ENCODE assay signal across 25 cellular contexts in the genomic region with DNA sequence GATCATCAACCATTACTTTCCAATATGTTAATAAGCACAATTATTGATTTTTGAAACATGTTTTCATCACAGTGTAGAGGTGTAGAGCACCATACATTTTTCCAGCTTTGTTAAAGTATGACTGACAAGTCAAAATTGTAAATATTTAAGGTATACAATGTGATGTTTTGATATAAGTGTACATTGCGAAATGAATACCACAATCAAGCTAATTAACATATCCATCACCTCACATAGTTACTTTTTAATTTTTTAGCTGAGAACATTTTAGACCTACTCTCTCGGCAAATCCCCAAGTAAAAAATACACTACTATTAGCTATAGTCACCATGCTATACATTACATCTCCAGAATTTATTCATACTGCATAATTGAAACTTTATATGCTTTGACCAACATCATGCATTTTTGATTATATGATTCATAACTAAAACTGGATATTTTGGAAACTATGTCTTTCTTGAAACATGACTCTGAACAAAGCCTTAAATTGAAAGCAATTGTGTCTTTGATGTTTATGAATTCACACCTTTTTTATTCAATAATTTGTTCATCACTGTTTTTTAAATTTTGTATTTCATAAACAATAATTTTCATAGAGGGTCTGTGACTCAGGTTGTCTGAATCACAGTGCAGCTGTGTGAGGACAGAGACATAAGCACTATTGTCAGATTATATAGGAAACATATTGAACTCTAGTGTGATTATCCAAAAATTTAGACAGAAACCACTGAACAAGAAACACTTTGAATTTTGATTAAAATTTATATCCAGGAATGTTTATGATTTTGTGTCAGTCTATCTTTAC.
DNase-seq lines count a peak whose midpoint lies in the region; ATAC-seq and TF ChIP-seq lines count a peak whose summit lies in the region.
"Had no signal": no experiment of that assay in that cellular context is flagged by ENCODE, and none has a peak within 500 bp of the region (broad histone marks: within the 10 kb centered on the region; RNA-seq: fewer than 3 reads in every experiment).

No MANE protein-coding gene starts in this region.

- H3K27me3 Mint-ChIP-seq in HFFc6 (ENCODE audit: insufficient read depth), result no peaks in the 10 kb centered on the region
- H3K27me3 Mint-ChIP-seq: CD8-positive, alpha-beta memory T cell; stimulated activated naive CD8-positive, alpha-beta T cell treated with anti-CD3 and anti-CD28 coated beads, Interleukin-15, Interleukin-2, amounts not matched to agents 100 ng/mL and 50 ng/mL, for 24 hours; T-cell had no signal

- ATAC-seq in GM19455 (IDR thresholded peaks at IDR 0.05; ENCODE audit: unreplicated experiment), result no peak
- ATAC-seq: T-cell had no signal

- TF ChIP-seq EP300 in SK-N-SH (IDR thresholded peaks at IDR 0.05; ENCODE audit: borderline replicate concordance in 1 of 2, low read depth in 1 of 2, low read length in 1 of 2), result peak in 1 of 2 experiments; percentile 52; a peak in 1 of 4 replicates

- H3F3A ChIP-seq in SK-N-SH (replicated peaks; ENCODE audit: insufficient read depth), result peaks cover 44% of the 10 kb centered on the region

- H3K27me3 ChIP-seq in SK-N-SH (ENCODE audit: insufficient read depth), result no peaks in the 10 kb centered on the region
- H3K27me3 ChIP-seq in skeletal muscle satellite cell (ENCODE audit: control insufficient read depth, insufficient read depth, low read length), result no peaks in the 10 kb centered on the region
- H3K27me3 ChIP-seq: tibial nerve had no signal

- H3K9ac ChIP-seq in SK-N-SH (peak overlapping the region; percentile 42; the same call in 1 of the 2 replicates), skeletal muscle satellite cell (ENCODE audit: low read depth, low read length) (peak overlapping the region; percentile 61)

- H3K27ac Mint-ChIP-seq in HFFc6, result peak overlapping the region; percentile 95
- H3K27ac Mint-ChIP-seq: CD8-positive, alpha-beta memory T cell; stimulated activated naive CD8-positive, alpha-beta T cell treated with anti-CD3 and anti-CD28 coated beads, Interleukin-15, Interleukin-2, amounts not matched to agents 100 ng/mL and 50 ng/mL, for 24 hours; T-cell had no signal

- H3K36me3 Mint-ChIP-seq in HFFc6 (ENCODE audit: low read depth), result peaks cover 6% of the 10 kb centered on the region
- H3K36me3 Mint-ChIP-seq: CD8-positive, alpha-beta memory T cell; T-cell had no signal

- POLR2A ChIA-PET in SK-N-SH (lab: Yijun Ruan, JAX), result no interaction called here

- DNase-seq in HFFc6 (no peak), SK-N-SH (no peak), epithelial cell of esophagus (ENCODE audit: low read depth) (peak; percentile 18), DMS114 treated with DMSO at 0.1 percent for 48 hours (lab: John Stamatoyannopoulos, UW; ENCODE audit: unreplicated experiment) (no peak), NCI-H2029 (lab: John Stamatoyannopoulos, UW) (no peak)
- DNase-seq: activated CD4-positive, alpha-beta T cell treated with anti-CD3 and anti-CD28 coated beads for 4 hours; activated naive CD4-positive, alpha-beta T cell treated with Interleukin-2 at 50 U/mL for 16 hours; activated T-cell treated with anti-CD3 and anti-CD28 coated beads, Interleukin-2, amount 50 U/mL, for 48 hours; AML-193; CD8-positive, alpha-beta memory T cell; central memory CD4-positive, alpha-beta T cell; DMS79 treated with DMSO at 0.1 percent for 48 hours; KBM-7; NCI-H146; NCI-H2171; NCI-H526; occipital lobe; stimulated activated CD4-positive, alpha-beta T cell treated with anti-CD3 and anti-CD28 coated beads, Interleukin-12 subunit alpha, Interleukin-12 subunit beta, amount 100 ng/mL, for 4 hours; stimulated activated CD4-positive, alpha-beta T cell treated with anti-CD3 and anti-CD28 coated beads, Interleukin-4, amount 100 ng/mL, for 4 hours; T-cell had no signal

- no peaks in the 10 kb centered on the region for H3K79me2 ChIP-seq in SK-N-SH (ENCODE audit: insufficient read depth)

- no peaks in the 10 kb centered on the region for H3K9me2 ChIP-seq in SK-N-SH

- H3K4me3 Mint-ChIP-seq in HFFc6, result peak overlapping the region; percentile 68
- H3K4me3 Mint-ChIP-seq: CD8-positive, alpha-beta memory T cell; stimulated activated naive CD8-positive, alpha-beta T cell treated with anti-CD3 and anti-CD28 coated beads, Interleukin-15, Interleukin-2, amounts not matched to agents 100 ng/mL and 50 ng/mL, for 24 hours; T-cell had no signal

- H3K4me1 ChIP-seq in SK-N-SH (ENCODE audit: control insufficient read depth in 1 of 2, insufficient read depth in 2 of 2, low read depth in 1 of 2, low read length in 1 of 2), result peaks cover 3 to 28% of the 10 kb centered on the region in 2 experiments; a peak in 3 of 4 replicates
- H3K4me1 ChIP-seq in skeletal muscle satellite cell (ENCODE audit: control insufficient read depth, insufficient read depth, low read length), result peaks cover 51% of the 10 kb centered on the region
- H3K4me1 ChIP-seq: HAP-1, tibial nerve had no signal

- WGBS in SK-N-SH (ENCODE audit: low lambda C conversion rate), result 65% methylated on average over 2 of the region's 2 CpGs

- H3K9me3 ChIP-seq in SK-N-SH (0 out of 2 replicates have a peak, but pooled peaks cover 2% of the 10 kb centered on the region), skeletal muscle satellite cell (replicated peaks; ENCODE audit: low read length) (no peaks in the 10 kb centered on the region)
- H3K9me3 ChIP-seq: HAP-1 had no signal

- no peak overlapping the region for H2AFZ ChIP-seq in SK-N-SH (ENCODE audit: low read depth)

- H3K27ac ChIP-seq in SK-N-SH (ENCODE audit: low read depth in 2 of 2, low read length in 1 of 2), result peak overlapping the region; percentile 43 to 82; a peak in 3 of 4 replicates
- H3K27ac ChIP-seq: tibial nerve had no signal

- H3K4me2 ChIP-seq in SK-N-SH (peak overlapping the region; percentile 23; the same call in 1 of the 2 replicates), skeletal muscle satellite cell (ENCODE audit: low read length) (peak overlapping the region; percentile 48)

- no peak for TF ChIP-seq RAD21 in SK-N-SH (IDR thresholded peaks at IDR 0.05; ENCODE audit: low read length)

- TF ChIP-seq CTCF in HFFc6 (IDR thresholded peaks at IDR 0.05), result no peak
- no peak for TF ChIP-seq CTCF in SK-N-SH (IDR thresholded peaks at IDR 0.05)
- no peak for TF ChIP-seq CTCF in epithelial cell of esophagus (IDR thresholded peaks at IDR 0.05; ENCODE audit: insufficient read depth, low read depth, low read length, missing control alignments)

- peaks cover 5% of the 10 kb centered on the region; the same call in 1 of the 2 replicates for H3K9me3 Mint-ChIP-seq in HFFc6
- H3K9me3 Mint-ChIP-seq: stimulated activated naive CD8-positive, alpha-beta T cell treated with anti-CD3 and anti-CD28 coated beads, Interleukin-15, Interleukin-2, amounts not matched to agents 100 ng/mL and 50 ng/mL, for 24 hours; T-cell had no signal

- no peak overlapping the region for H3K4me3 ChIP-seq in SK-N-SH (ENCODE audit: low read depth in 2 of 2, low read length in 1 of 2)
- no peak overlapping the region for H3K4me3 ChIP-seq in epithelial cell of esophagus (ENCODE audit: low read length)
- H3K4me3 ChIP-seq in skeletal muscle satellite cell (ENCODE audit: low read length), result no peak overlapping the region
- H3K4me3 ChIP-seq: HAP-1, tibial nerve had no signal

- H3K36me3 ChIP-seq in SK-N-SH (replicated peaks in 1 of 2; ENCODE audit: control insufficient read depth in 1 of 2, insufficient read depth in 2 of 2, low read length in 1 of 2) (no peaks in the 10 kb centered on the region), skeletal muscle satellite cell (ENCODE audit: insufficient read depth, low read length) (no peaks in the 10 kb centered on the region)
- H3K36me3 ChIP-seq: HAP-1, tibial nerve had no signal

- H4K20me1 ChIP-seq in SK-N-SH (ENCODE audit: insufficient read depth), result no peaks in the 10 kb centered on the region

- H3K4me1 Mint-ChIP-seq in HFFc6 (ENCODE audit: low read depth), result peaks cover 61% of the 10 kb centered on the region
- H3K4me1 Mint-ChIP-seq: CD8-positive, alpha-beta memory T cell; T-cell had no signal

- CTCF ChIA-PET in SK-N-SH (lab: Yijun Ruan, JAX), result no interaction called here

TF ChIP-seq in SK-N-SH, 30 proteins besides CTCF, POLR2A, EP300 and RAD21:
- TF ChIP-seq EZH2phosphoT487 (IDR thresholded peaks at IDR 0.05; ENCODE audit: borderline replicate concordance, low read depth) (no peak), FOSL2 (IDR thresholded peaks at IDR 0.05; ENCODE audit: borderline replicate concordance, low read depth) (peak; percentile 50; the same call in 1 of the 2 replicates), TCF12 (IDR thresholded peaks at IDR 0.05) (peak; percentile 65), JUND (IDR thresholded peaks at IDR 0.05) (peak; percentile 61), TEAD4 (IDR thresholded peaks at IDR 0.05; ENCODE audit: borderline replicate concordance, insufficient read depth) (peak; percentile 16; the same call in 1 of the 2 replicates), NRF1 (IDR thresholded peaks at IDR 0.05; ENCODE audit: low read depth, low read length) (no peak), GATA2 (CRISPR knock-in tag; IDR thresholded peaks at IDR 0.05) (no peak), RCOR1 (IDR thresholded peaks at IDR 0.05; ENCODE audit: low read length) (no peak), CHD2 (IDR thresholded peaks at IDR 0.05; ENCODE audit: low read length, partially characterized antibody) (no peak), NFIC (IDR thresholded peaks at IDR 0.05; ENCODE audit: borderline replicate concordance) (no peak; the same call in 1 of the 2 replicates), SIN3A (IDR thresholded peaks at IDR 0.05; ENCODE audit: borderline replicate concordance, low read depth, low read length) (no peak)
- TF ChIP-seq, protein P1, sequence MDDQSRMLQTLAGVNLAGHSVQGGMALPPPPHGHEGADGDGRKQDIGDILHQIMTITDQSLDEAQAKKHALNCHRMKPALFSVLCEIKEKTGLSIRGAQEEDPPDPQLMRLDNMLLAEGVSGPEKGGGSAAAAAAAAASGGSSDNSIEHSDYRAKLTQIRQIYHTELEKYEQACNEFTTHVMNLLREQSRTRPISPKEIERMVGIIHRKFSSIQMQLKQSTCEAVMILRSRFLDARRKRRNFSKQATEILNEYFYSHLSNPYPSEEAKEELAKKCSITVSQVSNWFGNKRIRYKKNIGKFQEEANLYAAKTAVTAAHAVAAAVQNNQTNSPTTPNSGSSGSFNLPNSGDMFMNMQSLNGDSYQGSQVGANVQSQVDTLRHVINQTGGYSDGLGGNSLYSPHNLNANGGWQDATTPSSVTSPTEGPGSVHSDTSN (IDR thresholded peaks at IDR 0.05), result no peak; the same call in 1 of the 2 replicates
